In the genomic region with DNA sequence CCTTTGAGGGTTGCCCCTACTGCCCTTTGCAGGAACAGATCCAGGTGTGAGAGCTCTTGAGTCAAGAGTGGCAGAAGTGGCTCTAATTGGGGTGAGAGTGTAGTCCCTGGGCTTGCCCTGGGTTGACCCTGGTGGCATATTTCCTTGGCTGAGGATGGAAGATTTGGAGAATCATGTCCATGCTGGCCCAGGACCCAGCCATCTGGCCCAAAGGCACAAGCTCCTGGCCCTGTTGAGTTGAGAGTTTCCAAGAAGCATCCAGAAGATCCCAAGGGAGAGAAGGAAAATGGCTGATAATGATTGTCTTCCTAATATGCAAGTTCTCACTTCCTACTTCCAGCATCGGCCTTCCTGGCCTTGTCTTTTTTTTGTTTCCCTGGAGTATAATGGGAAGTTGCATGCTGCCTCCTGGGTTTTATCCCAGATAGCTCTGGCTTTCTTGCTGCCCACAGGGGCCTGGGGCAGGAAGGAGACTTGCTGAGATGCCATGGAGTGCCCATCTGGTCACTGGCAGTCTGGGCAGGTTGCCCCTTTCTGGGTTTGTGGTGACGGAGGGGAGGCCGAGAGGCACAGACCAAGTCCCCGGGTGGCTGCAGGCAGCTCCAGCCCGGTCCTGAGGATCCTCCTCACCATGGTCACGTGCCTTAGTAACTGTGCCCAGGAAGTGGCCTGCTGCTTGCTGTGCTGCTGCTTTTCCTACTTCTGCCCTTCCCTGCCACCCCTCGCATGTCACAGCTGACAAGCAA, we compare ENCODE assay signal across 8 cellular contexts. TPM values are rescaled to one million over a fixed set of nuclear protein-coding genes. Genes with fewer than 3 reads are reported as not detected.
DNase-seq lines count a peak whose midpoint lies in the region; ATAC-seq and TF ChIP-seq lines count a peak whose summit lies in the region.

No MANE protein-coding gene starts in this region.

- no peaks in the 10 kb centered on the region for H3K9me3 Mint-ChIP-seq in chondrocyte (ENCODE audit: low read depth)
- no peaks in the 10 kb centered on the region for H3K9me3 Mint-ChIP-seq in natural killer cell

- no peaks in the 10 kb centered on the region for H3K27me3 Mint-ChIP-seq in chondrocyte (ENCODE audit: low read depth)
- H3K27me3 Mint-ChIP-seq in natural killer cell (ENCODE audit: low read depth in 2 of 2) = no peaks in the 10 kb centered on the region

- peak overlapping the region; percentile 91 for H3K27ac Mint-ChIP-seq in chondrocyte (ENCODE audit: unreplicated experiment)
- peak overlapping the region; percentile 99 to 100 for H3K27ac Mint-ChIP-seq in natural killer cell

- no peaks in the 10 kb centered on the region; the same call in 1 of the 2 replicates for H3K36me3 ChIP-seq in MM.1S (replicated peaks; ENCODE audit: insufficient read depth, low read length)

- no peak overlapping the region for H3K9ac ChIP-seq in MM.1S (ENCODE audit: low read length)

- H3K79me2 ChIP-seq in MM.1S (ENCODE audit: low read length) = peaks cover 11% of the 10 kb centered on the region

- ATAC-seq in natural killer cell = no peak
- no peak for ATAC-seq in HG02973 (IDR thresholded peaks at IDR 0.05; ENCODE audit: unreplicated experiment)
- no peak for ATAC-seq in HG03025 (IDR thresholded peaks at IDR 0.05; ENCODE audit: low FRiP score, unreplicated experiment)

- no peak for TF ChIP-seq CTCF in 22Rv1 (IDR thresholded peaks at IDR 0.05)
- no peak for TF ChIP-seq CTCF in MM.1S (IDR thresholded peaks at IDR 0.05; ENCODE audit: low read length)
- no peak for TF ChIP-seq CTCF in chondrocyte (IDR thresholded peaks at IDR 0.05)
- no peak for TF ChIP-seq CTCF in natural killer cell (IDR thresholded peaks at IDR 0.05)

- no peaks in the 10 kb centered on the region for H3K27me3 ChIP-seq in MM.1S (replicated peaks; ENCODE audit: insufficient read depth, low read length)

- H3K9me3 ChIP-seq in MM.1S (replicated peaks; ENCODE audit: insufficient read depth, low read length) = no peaks in the 10 kb centered on the region

- H3K4me3 ChIP-seq in MM.1S (ENCODE audit: low read length) = no peak overlapping the region

- H3K9me2 ChIP-seq in MM.1S (replicated peaks; ENCODE audit: insufficient read depth, low read length) = no peaks in the 10 kb centered on the region

- H3K36me3 Mint-ChIP-seq in chondrocyte (ENCODE audit: low read depth) (peaks cover 18% of the 10 kb centered on the region), natural killer cell (peaks cover 8% of the 10 kb centered on the region)

- H3K27ac ChIP-seq in 22Rv1 (peak overlapping the region; percentile 96), MM.1S (ENCODE audit: low read length) (peak overlapping the region; percentile 85; the same call in 1 of the 2 replicates)

- peaks cover 36% of the 10 kb centered on the region for H3K4me1 ChIP-seq in MM.1S (ENCODE audit: low read length)

- no peak overlapping the region for H2AFZ ChIP-seq in MM.1S (ENCODE audit: low read length)

- DNase-seq in MM.1S (no peak), chondrocyte (ENCODE audit: low spot score) (no peak), natural killer cell (no peak), NOMO-1 treated with DMSO at 0.1 percent for 48 hours (lab: John Stamatoyannopoulos, UW; ENCODE audit: unreplicated experiment) (no peak), OCI-M1 (lab: John Stamatoyannopoulos, UW) (no peak)

- intact Hi-C loops in natural killer cell (cut with micrococcal nuclease) = no loop called here

- peaks cover 62% of the 10 kb centered on the region for H3K4me1 Mint-ChIP-seq in chondrocyte (ENCODE audit: low read depth)
- H3K4me1 Mint-ChIP-seq in natural killer cell = peaks cover 46 to 68% of the 10 kb centered on the region in 2 donors

- H3K4me2 ChIP-seq in MM.1S (ENCODE audit: low read depth, low read length) = no peak overlapping the region

- peaks cover 15% of the 10 kb centered on the region for H3F3A ChIP-seq in MM.1S (ENCODE audit: insufficient read depth, low read length)

- H4K20me1 ChIP-seq in MM.1S (ENCODE audit: insufficient read depth, low read length) = no peaks in the 10 kb centered on the region

- no peak overlapping the region for H3K4me3 Mint-ChIP-seq in chondrocyte (ENCODE audit: unreplicated experiment)
- peak overlapping the region; percentile 50 for H3K4me3 Mint-ChIP-seq in natural killer cell

RNA-seq across cellular contexts. Expression of gene SRSF5, which starts 55.3 kb away (rescaled TPM):
- total RNA-seq in chondrocyte (147 to 193 TPM (median 163 TPM) in 3 replicates), natural killer cell (1,000 to 10,000 TPM; 1,327 to 1,669 (median 1,634) TPM)
